In the genomic region with DNA sequence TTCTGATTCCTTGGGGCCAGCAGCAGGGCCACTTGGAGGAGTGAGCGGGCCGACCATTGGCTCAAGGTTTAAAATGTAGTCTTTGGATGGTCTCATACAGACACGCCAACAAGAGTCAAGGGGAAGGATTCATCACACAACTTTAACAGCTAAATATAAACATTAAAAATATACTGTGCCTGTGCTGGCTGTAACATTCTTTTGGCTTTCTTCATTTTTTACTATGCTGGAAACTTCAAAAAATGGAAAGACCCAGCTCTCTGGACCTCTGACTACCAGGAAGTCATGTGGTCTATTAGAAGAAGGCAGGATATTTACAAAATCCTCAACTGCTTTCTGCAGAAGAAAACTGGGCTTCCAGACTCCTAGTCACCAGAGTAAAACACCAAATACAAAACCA, we compare ENCODE assay signal across 10 cellular contexts.
"Had no signal": no experiment of that assay in that cellular context is flagged by ENCODE, and none has a peak within 500 bp of the region (broad histone marks: within the 10 kb centered on the region; RNA-seq: fewer than 3 reads in every experiment).

No MANE protein-coding gene starts in this region.

- H3K27ac Mint-ChIP-seq: stimulated activated naive B cell treated with anti-CD40 and anti-IgM and Interleukin-4, amounts not matched to agents 10 μg/mL and 1 μg/mL and 100 μg/mL, for 72 hours had no signal

- H3K27ac ChIP-seq: cardiac muscle cell, parathyroid adenoma had no signal

- H3K27me3 ChIP-seq: cardiac muscle cell had no signal

- H3K36me3 ChIP-seq: cardiac muscle cell had no signal

- ATAC-seq: activated CD4-positive, CD25-positive, alpha-beta regulatory T cell treated with anti-CD3 and anti-CD28 coated beads, Interleukin-2, amount 50 U/mL, for 24 hours; esophagus mucosa; stimulated activated naive B cell treated with anti-CD40 and anti-IgM and Interleukin-4, amounts not matched to agents 10 μg/mL and 1 μg/mL and 100 μg/mL, for 72 hours had no signal

- H3K4me3 ChIP-seq: cardiac muscle cell had no signal

- H3K9ac ChIP-seq: parathyroid adenoma had no signal

- DNase-seq: activated naive CD4-positive, alpha-beta T cell; foreskin fibroblast; glutamatergic neuron; stimulated activated naive B cell treated with anti-CD40 and anti-IgM and Interleukin-4, amounts not matched to agents 10 μg/mL and 1 μg/mL and 100 μg/mL, for 72 hours; SW 1271 had no signal

- H3K9me3 Mint-ChIP-seq: stimulated activated naive B cell treated with anti-CD40 and anti-IgM and Interleukin-4, amounts not matched to agents 10 μg/mL and 1 μg/mL and 100 μg/mL, for 72 hours had no signal

- H3K4me3 Mint-ChIP-seq: stimulated activated naive B cell treated with anti-CD40 and anti-IgM and Interleukin-4, amounts not matched to agents 10 μg/mL and 1 μg/mL and 100 μg/mL, for 72 hours had no signal

- H3K79me2 ChIP-seq: parathyroid adenoma had no signal

- H3K27me3 Mint-ChIP-seq: stimulated activated naive B cell treated with anti-CD40 and anti-IgM and Interleukin-4, amounts not matched to agents 10 μg/mL and 1 μg/mL and 100 μg/mL, for 72 hours; type B pancreatic cell had no signal
